22 cellular contexts compared by ENCODE assay signal in the genomic region with DNA sequence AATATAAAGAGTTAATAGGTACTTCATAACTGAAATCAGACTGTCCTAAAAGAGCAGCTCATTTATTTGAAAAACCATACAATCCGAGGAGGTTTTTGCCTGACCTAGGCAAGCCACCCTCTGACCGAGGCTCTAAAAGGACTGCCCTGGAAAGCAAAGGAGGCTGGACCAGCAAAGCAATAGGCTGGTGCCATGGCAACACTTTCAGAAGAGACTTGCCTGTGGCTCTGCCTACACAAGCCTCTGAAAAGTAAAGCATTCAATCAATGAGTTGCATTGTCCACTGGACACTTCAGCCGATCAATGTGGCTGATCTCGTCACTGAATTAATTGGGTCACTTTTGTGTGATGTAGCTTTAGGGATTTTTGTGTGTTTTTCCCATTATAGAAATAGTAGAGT.
"Had no signal": no experiment of that assay in that cellular context is flagged by ENCODE, and none has a peak within 500 bp of the region (broad histone marks: within the 10 kb centered on the region; RNA-seq: fewer than 3 reads in every experiment).

No MANE protein-coding gene starts in this region.

- H3K4me3 ChIP-seq: body of pancreas, cardiac muscle cell, hepatocyte, lower lobe of right lung, stomach, suprapubic skin, transverse colon had no signal

- H3K27me3 ChIP-seq: body of pancreas, cardiac muscle cell, foreskin keratinocyte, hepatocyte, stomach, suprapubic skin, transverse colon had no signal

- DNase-seq: activated B cell treated with CpG ODN at 0.5 μM for 24 hours; activated CD4-positive, alpha-beta T cell treated with anti-CD3 and anti-CD28 coated beads for 36 hours; activated CD4-positive, alpha-beta T cell treated with anti-CD3 and anti-CD28 coated beads, Interleukin-2, amount 50 U/mL, for 48 hours; activated gamma-delta T cell; activated naive CD4-positive, alpha-beta T cell treated with anti-CD3 and anti-CD28 coated beads, Interleukin-2, amount 50 U/mL, for 16 hours; activated naive CD8-positive, alpha-beta T cell treated with anti-CD3 and anti-CD28 coated beads, Interleukin-2, amount 50 U/mL, for 24 hours; body of pancreas; effector CD4-positive, alpha-beta T cell; foreskin keratinocyte; glutamatergic neuron; immature natural killer cell; lower lobe of right lung; naive thymus-derived CD4-positive, alpha-beta T cell; small intestine; stimulated activated CD4-positive, alpha-beta T cell treated with anti-CD3 and anti-CD28 coated beads, Interleukin-2, amount 100 ng/mL, for 24 hours; stomach; T1000; transverse colon had no signal

- H3K9me3 ChIP-seq: body of pancreas, lower lobe of right lung, stomach, suprapubic skin, transverse colon had no signal

- H3K4me1 ChIP-seq: body of pancreas, lower lobe of right lung, parathyroid adenoma, stomach, suprapubic skin, transverse colon had no signal

- H2AFZ ChIP-seq: hepatocyte, parathyroid adenoma had no signal

- H3K36me3 ChIP-seq: cardiac muscle cell, lower lobe of right lung, stomach, suprapubic skin, transverse colon had no signal
